In the genomic region with DNA sequence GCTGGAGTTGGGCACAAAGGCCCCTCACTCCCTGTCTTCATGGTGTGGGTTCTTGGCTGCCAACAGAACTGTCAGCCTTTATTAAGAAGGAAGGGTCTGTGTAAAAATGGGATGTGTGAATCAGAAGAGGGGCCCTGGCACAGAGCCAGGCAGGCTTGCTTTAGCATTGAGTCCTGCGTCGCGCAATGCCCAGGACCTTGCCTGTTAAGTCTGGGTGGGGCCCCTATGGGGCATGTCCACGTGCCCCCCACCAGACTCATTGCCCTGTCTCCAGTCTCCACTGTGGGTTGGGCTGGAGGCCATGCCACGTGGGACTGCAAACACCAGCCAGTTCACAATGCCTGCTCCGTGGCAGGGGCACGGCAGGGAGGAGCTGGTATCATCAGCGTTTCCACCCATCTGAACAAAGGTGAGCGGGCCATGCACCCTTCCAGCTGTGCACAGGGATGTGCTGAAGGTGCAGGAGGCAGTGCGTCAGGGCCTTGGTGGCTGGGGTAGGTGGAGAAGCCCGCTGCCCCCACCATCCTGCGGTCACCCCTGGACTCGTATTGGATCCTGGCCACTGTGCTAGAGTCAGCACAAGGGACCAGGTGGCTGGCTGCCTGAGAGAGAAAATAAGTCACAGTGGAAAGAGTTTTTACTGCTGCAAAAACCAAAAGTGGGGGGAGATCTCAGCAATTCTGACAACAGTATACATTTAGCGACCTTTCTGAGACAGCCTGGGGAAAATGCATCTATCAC, we compare ENCODE assay signal across 1 cellular context.
TF ChIP-seq lines count a peak whose summit lies in the region.

No MANE protein-coding gene starts in this region.

TF ChIP-seq in GM23338, 12 proteins besides CTCF, POLR2A, EP300 and RAD21 (continued from another document):
- TF ChIP-seq, protein P1, sequence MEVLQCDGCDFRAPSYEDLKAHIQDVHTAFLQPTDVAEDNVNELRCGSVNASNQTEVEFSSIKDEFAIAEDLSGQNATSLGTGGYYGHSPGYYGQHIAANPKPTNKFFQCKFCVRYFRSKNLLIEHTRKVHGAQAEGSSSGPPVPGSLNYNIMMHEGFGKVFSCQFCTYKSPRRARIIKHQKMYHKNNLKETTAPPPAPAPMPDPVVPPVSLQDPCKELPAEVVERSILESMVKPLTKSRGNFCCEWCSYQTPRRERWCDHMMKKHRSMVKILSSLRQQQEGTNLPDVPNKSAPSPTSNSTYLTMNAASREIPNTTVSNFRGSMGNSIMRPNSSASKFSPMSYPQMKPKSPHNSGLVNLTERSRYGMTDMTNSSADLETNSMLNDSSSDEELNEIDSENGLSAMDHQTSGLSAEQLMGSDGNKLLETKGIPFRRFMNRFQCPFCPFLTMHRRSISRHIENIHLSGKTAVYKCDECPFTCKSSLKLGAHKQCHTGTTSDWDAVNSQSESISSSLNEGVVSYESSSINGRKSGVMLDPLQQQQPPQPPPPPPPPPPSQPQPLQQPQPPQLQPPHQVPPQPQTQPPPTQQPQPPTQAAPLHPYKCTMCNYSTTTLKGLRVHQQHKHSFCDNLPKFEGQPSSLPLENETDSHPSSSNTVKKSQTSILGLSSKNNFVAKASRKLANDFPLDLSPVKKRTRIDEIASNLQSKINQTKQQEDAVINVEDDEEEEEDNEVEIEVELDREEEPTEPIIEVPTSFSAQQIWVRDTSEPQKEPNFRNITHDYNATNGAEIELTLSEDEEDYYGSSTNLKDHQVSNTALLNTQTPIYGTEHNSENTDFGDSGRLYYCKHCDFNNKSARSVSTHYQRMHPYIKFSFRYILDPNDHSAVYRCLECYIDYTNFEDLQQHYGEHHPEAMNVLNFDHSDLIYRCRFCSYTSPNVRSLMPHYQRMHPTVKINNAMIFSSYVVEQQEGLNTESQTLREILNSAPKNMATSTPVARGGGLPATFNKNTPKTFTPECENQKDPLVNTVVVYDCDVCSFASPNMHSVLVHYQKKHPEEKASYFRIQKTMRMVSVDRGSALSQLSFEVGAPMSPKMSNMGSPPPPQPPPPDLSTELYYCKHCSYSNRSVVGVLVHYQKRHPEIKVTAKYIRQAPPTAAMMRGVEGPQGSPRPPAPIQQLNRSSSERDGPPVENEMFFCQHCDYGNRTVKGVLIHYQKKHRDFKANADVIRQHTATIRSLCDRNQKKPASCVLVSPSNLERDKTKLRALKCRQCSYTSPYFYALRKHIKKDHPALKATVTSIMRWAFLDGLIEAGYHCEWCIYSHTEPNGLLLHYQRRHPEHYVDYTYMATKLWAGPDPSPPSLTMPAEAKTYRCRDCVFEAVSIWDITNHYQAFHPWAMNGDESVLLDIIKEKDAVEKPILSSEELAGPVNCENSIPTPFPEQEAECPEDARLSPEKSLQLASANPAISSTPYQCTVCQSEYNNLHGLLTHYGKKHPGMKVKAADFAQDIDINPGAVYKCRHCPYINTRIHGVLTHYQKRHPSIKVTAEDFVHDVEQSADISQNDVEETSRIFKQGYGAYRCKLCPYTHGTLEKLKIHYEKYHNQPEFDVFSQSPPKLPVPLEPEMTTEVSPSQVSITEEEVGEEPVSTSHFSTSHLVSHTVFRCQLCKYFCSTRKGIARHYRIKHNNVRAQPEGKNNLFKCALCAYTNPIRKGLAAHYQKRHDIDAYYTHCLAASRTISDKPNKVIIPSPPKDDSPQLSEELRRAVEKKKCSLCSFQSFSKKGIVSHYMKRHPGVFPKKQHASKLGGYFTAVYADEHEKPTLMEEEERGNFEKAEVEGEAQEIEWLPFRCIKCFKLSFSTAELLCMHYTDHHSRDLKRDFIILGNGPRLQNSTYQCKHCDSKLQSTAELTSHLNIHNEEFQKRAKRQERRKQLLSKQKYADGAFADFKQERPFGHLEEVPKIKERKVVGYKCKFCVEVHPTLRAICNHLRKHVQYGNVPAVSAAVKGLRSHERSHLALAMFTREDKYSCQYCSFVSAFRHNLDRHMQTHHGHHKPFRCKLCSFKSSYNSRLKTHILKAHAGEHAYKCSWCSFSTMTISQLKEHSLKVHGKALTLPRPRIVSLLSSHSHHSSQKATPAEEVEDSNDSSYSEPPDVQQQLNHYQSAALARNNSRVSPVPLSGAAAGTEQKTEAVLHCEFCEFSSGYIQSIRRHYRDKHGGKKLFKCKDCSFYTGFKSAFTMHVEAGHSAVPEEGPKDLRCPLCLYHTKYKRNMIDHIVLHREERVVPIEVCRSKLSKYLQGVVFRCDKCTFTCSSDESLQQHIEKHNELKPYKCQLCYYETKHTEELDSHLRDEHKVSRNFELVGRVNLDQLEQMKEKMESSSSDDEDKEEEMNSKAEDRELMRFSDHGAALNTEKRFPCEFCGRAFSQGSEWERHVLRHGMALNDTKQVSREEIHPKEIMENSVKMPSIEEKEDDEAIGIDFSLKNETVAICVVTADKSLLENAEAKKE (CRISPR knock-in tag; IDR thresholded peaks at IDR 0.05) = no peak
TF ChIP-seq in GM23338: peak in this region for 0.
